ENCODE assay signal across 15 cellular contexts in the genomic region with DNA sequence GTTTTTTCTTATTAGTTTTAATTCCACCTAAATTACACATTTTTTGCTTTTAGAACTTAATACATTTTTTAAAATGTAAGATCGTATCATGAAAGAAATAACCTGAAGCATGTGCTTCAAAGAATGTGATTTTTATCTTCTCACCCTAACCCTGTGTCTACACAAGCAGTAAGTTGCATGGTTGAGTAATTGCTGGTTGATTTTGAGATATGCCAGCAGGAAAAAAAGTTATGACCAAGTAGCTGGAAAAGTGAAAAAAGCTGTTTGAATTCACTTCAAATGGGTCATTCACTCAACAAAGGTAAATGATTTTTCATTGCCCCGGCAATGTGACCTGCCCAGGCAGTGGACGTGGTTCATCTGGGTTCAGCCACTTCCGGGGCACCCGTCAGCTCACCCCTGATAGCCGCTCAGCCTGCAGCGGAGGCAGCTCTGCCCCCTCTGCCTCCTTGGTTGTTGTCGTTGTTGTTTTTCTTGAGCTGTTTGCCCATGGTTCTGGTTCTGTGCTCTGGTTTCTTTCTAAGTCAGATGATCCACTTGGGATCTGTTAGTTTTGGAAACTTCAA.
"Had no signal": no experiment of that assay in that cellular context is flagged by ENCODE, and none has a peak within 500 bp of the region (broad histone marks: within the 10 kb centered on the region; RNA-seq: fewer than 3 reads in every experiment).

No MANE protein-coding gene starts in this region.

- ATAC-seq: stimulated activated naive CD8-positive, alpha-beta T cell treated with anti-CD3 and anti-CD28 coated beads, Interleukin-15, Interleukin-2, amounts not matched to agents 100 U/mL and 50 U/mL, for 24 hours; T-helper 17 cell had no signal

- H3K4me1 ChIP-seq: adrenal gland, upper lobe of left lung had no signal

- H3K36me3 ChIP-seq: adrenal gland, neutrophil, upper lobe of left lung had no signal

- H3K4me3 ChIP-seq: adrenal gland, dorsolateral prefrontal cortex, right atrium auricular region, upper lobe of left lung had no signal

- DNase-seq: activated CD4-positive, alpha-beta memory T cell treated with anti-CD3 and anti-CD28 coated beads, Interleukin-2, amount 10 ng/mL, durations not matched to agents 7 days and 5 days; activated CD4-positive, alpha-beta T cell treated with anti-CD3 and anti-CD28 coated beads for 4 hours; activated T-cell treated with anti-CD3 and anti-CD28 coated beads, Interleukin-2, amount 50 U/mL, for 24 hours; adrenal gland; dorsolateral prefrontal cortex; endodermal cell; erythroblast; islet precursor cell; naive B cell; posterior cingulate gyrus; stimulated activated naive CD8-positive, alpha-beta T cell treated with anti-CD3 and anti-CD28 coated beads, Interleukin-15, Interleukin-2, amounts not matched to agents 100 U/mL and 50 U/mL, for 24 hours; T-helper 17 cell had no signal

- H3K9me3 ChIP-seq: adrenal gland, neutrophil, right atrium auricular region, upper lobe of left lung had no signal

- H3K27ac ChIP-seq: adrenal gland, dorsolateral prefrontal cortex, neutrophil, upper lobe of left lung had no signal

- H3K27me3 ChIP-seq: adrenal gland, neutrophil, right atrium auricular region, upper lobe of left lung had no signal
